16 cellular contexts compared by ENCODE assay signal in genomic region chr20:37584238-37584807, GRCh38.
"Had no signal": no experiment of that assay in that cellular context is flagged by ENCODE, and none has a peak within 500 bp of the region (broad histone marks: within the 10 kb centered on the region; RNA-seq: fewer than 3 reads in every experiment).

No MANE protein-coding gene starts in this region.

- DNase-seq: activated CD8-positive, alpha-beta memory T cell treated with anti-CD3 and anti-CD28 coated beads, Interleukin-2, amount 10 ng/mL, durations not matched to agents 7 days and 5 days; activated CD8-positive, alpha-beta T cell treated with anti-CD3 and anti-CD28 coated beads, Interleukin-2, amount 10 ng/mL, durations not matched to agents 7 days and 5 days; activated naive CD4-positive, alpha-beta T cell; activated T-cell treated with anti-CD3 and anti-CD28 coated beads, Interleukin-2, amount 50 U/mL, for 72 hours; dermis blood vessel endothelial cell; effector CD8-positive, alpha-beta T cell; kidney glomerular epithelial cell; left lung; mesendoderm; ovary; stimulated activated CD4-positive, alpha-beta T cell treated with anti-CD3 and anti-CD28 coated beads, Interleukin-4, amount 100 ng/mL, for 24 hours; T-helper 1 cell; upper lobe of right lung had no signal

- H3K27ac ChIP-seq: left lung, ovary, skin epidermis, thoracic aorta, upper lobe of right lung had no signal

- H3K4me3 ChIP-seq: left lung, lung, ovary, skin epidermis, thoracic aorta, upper lobe of right lung had no signal

- H3K36me3 ChIP-seq: left lung, ovary, thoracic aorta, upper lobe of right lung had no signal

- H3K9me3 ChIP-seq: ovary, thoracic aorta, upper lobe of right lung had no signal

- H3K4me1 ChIP-seq: left lung, upper lobe of right lung had no signal

- H3K27me3 ChIP-seq: ovary had no signal
